Comparison of ENCODE assay signal across 14 cellular contexts in genomic region chr19:11495885-11496284, GRCh38. TPM values are rescaled to one million over a fixed set of nuclear protein-coding genes. Genes with fewer than 3 reads are reported as not detected.
DNase-seq lines count a peak whose midpoint lies in the region; ATAC-seq and TF ChIP-seq lines count a peak whose summit lies in the region.
"Had no signal": no experiment of that assay in that cellular context is flagged by ENCODE, and none has a peak within 500 bp of the region (broad histone marks: within the 10 kb centered on the region; RNA-seq: fewer than 3 reads in every experiment).

No MANE protein-coding gene starts in this region.

- CTCF ChIA-PET in SK-N-SH (lab: Yijun Ruan, JAX) (interaction anchor here (0.6 to 5.0 kb wide), 13 partner anchors 10 to 92 kb away, joined by 3 to 57 read pairs (median 4); partner anchors contain the start of genes ELAVL3 and ZNF653), RWPE1 (lab: Yijun Ruan, JAX) (interaction anchor here (1.0 kb wide), 1 partner anchor 13 kb away, joined by 4 read pairs; no protein-coding TSS in a partner anchor)

- TF ChIP-seq CTCF in SK-N-SH (IDR thresholded peaks at IDR 0.05) (no peak), RWPE1 (conservative IDR thresholded peaks at IDR 0.05; ENCODE audit: low read depth) (no peak), dorsolateral prefrontal cortex (IDR thresholded peaks at IDR 0.05 in 54 of 56, conservative IDR thresholded peaks at IDR 0.05 in 2 of 56; ENCODE audit: low read depth in 1 of 56, partially characterized antibody in 56 of 56) (no peak), omental fat pad (IDR thresholded peaks at IDR 0.05) (no peak)

- H3K27me3 ChIP-seq in SK-N-SH (ENCODE audit: insufficient read depth) (no peaks in the 10 kb centered on the region), dorsolateral prefrontal cortex (no peaks in the 10 kb centered on the region)

- no peaks in the 10 kb centered on the region for H3K9me2 ChIP-seq in SK-N-SH

- H3K9ac ChIP-seq in SK-N-SH, result no peak overlapping the region

- H3F3A ChIP-seq in SK-N-SH (replicated peaks; ENCODE audit: insufficient read depth), result no peaks in the 10 kb centered on the region

- no peak overlapping the region for H3K4me3 ChIP-seq in SK-N-SH (ENCODE audit: low read depth in 2 of 2, low read length in 1 of 2)
- H3K4me3 ChIP-seq in dorsolateral prefrontal cortex, result no peak overlapping the region

- no peak overlapping the region for H3K4me2 ChIP-seq in SK-N-SH

- H4K20me1 ChIP-seq in SK-N-SH (ENCODE audit: insufficient read depth), result peaks cover 8% of the 10 kb centered on the region; the same call in 1 of the 2 replicates

- H3K27ac ChIP-seq in SK-N-SH (ENCODE audit: low read depth in 2 of 2, low read length in 1 of 2) (no peak overlapping the region), RWPE1 (peak overlapping the region; percentile 23), dorsolateral prefrontal cortex (peak overlapping the region in 49 of 59 donors; percentile 1 to 88 (median 63))
- H3K27ac ChIP-seq: 22Rv1 had no signal

- H3K9me3 ChIP-seq in SK-N-SH, result no peaks in the 10 kb centered on the region

- ATAC-seq in SK-N-SH treated with all-trans-retinoic acid at 6 μM for 48 hours, result no peak
- ATAC-seq in omental fat pad (ENCODE audit: low FRiP score), result peak; percentile 9
- no peak for ATAC-seq in GM19397 (IDR thresholded peaks at IDR 0.05; ENCODE audit: unreplicated experiment)

- no peak for TF ChIP-seq EP300 in SK-N-SH (IDR thresholded peaks at IDR 0.05; ENCODE audit: borderline replicate concordance in 1 of 2, low read depth in 1 of 2, low read length in 1 of 2)

- peaks cover 0 to 10% of the 10 kb centered on the region in 2 experiments for H3K36me3 ChIP-seq in SK-N-SH (replicated peaks in 1 of 2; ENCODE audit: control insufficient read depth in 1 of 2, insufficient read depth in 2 of 2, low read length in 1 of 2)

- no peak overlapping the region for H2AFZ ChIP-seq in SK-N-SH (ENCODE audit: low read depth)

- peaks cover 0 to 3% of the 10 kb centered on the region in 2 experiments; a peak in 1 of 4 replicates for H3K4me1 ChIP-seq in SK-N-SH (ENCODE audit: control insufficient read depth in 1 of 2, insufficient read depth in 2 of 2, low read depth in 1 of 2, low read length in 1 of 2)

- TF ChIP-seq RAD21 in SK-N-SH (IDR thresholded peaks at IDR 0.05; ENCODE audit: low read length), result no peak

- WGBS in SK-N-SH (ENCODE audit: low lambda C conversion rate), result 96% methylated on average over 13 of the region's 22 CpGs

- in situ Hi-C loops in KBM-7 (cut with MboI; ENCODE audit: low pct_unique_long_range_greater_than_20kb, low sequenced_read_pairs), result no loop called here

- intact Hi-C loops in dorsolateral prefrontal cortex (cut with DNase I), result loop anchor here in 1 of 2 donors (5.0 kb wide), 1 partner anchor 91 kb away; no protein-coding TSS in a partner anchor

- H3K79me2 ChIP-seq in SK-N-SH (ENCODE audit: insufficient read depth), result no peaks in the 10 kb centered on the region

- DNase-seq in SK-N-SH, result peak; percentile 12
- no peak for DNase-seq in RWPE1 (ENCODE audit: low spot score)
- no peak for DNase-seq in dorsolateral prefrontal cortex
- DNase-seq in omental fat pad (ENCODE audit: low spot score), result no peak
- no peak for DNase-seq in DMS153 treated with DMSO at 0.1 percent for 48 hours (lab: John Stamatoyannopoulos, UW; ENCODE audit: unreplicated experiment)
- no peak for DNase-seq in KBM-7
- DNase-seq: GF-D8 had no signal

- POLR2A ChIA-PET in SK-N-SH (lab: Yijun Ruan, JAX), result no interaction called here
- POLR2A ChIA-PET in RWPE1 (lab: Yijun Ruan, JAX; ENCODE audit: low non-redundant PET), result no interaction called here

TF ChIP-seq in SK-N-SH, 30 proteins besides CTCF, POLR2A, EP300 and RAD21 (continues in another document):
- no peak for TF ChIP-seq TCF12 (IDR thresholded peaks at IDR 0.05)
- TF ChIP-seq FOSL2 (IDR thresholded peaks at IDR 0.05; ENCODE audit: borderline replicate concordance, low read depth), result no peak
- TF ChIP-seq SMC3 (IDR thresholded peaks at IDR 0.05; ENCODE audit: low read depth, low read length), result no peak
- no peak for TF ChIP-seq USF2 (IDR thresholded peaks at IDR 0.05; ENCODE audit: borderline replicate concordance, low read depth, low read length)
- no peak for TF ChIP-seq GABPA (IDR thresholded peaks at IDR 0.05; ENCODE audit: low read depth)
- no peak for TF ChIP-seq MAX (IDR thresholded peaks at IDR 0.05; ENCODE audit: low read depth)
- TF ChIP-seq IRF3 (IDR thresholded peaks at IDR 0.05; ENCODE audit: low read depth, low read length), result no peak
- TF ChIP-seq POLR2AphosphoS5 (IDR thresholded peaks at IDR 0.05; ENCODE audit: low read depth, low read length), result no peak
- no peak for TF ChIP-seq TAF1 (IDR thresholded peaks at IDR 0.05; ENCODE audit: borderline replicate concordance, low read depth, low read length)

TF ChIP-seq in SK-N-SH treated with all-trans-retinoic acid at 6 μM for 48 hours, 23 proteins besides CTCF, POLR2A, EP300 and RAD21 (continues in another document):
- TF ChIP-seq BACH2 (CRISPR knock-in tag; IDR thresholded peaks at IDR 0.05; ENCODE audit: borderline replicate concordance) (no peak), PPARA (CRISPR knock-in tag; IDR thresholded peaks at IDR 0.05; ENCODE audit: borderline replicate concordance) (no peak), TSHZ2 (CRISPR knock-in tag; IDR thresholded peaks at IDR 0.05) (no peak), PATZ1 (CRISPR knock-in tag; IDR thresholded peaks at IDR 0.05; ENCODE audit: borderline replicate concordance) (no peak), RARB (CRISPR knock-in tag; IDR thresholded peaks at IDR 0.05) (no peak), OSR1 (CRISPR knock-in tag; IDR thresholded peaks at IDR 0.05) (no peak), ESRRG (CRISPR knock-in tag; IDR thresholded peaks at IDR 0.05) (no peak), ARNTL (CRISPR knock-in tag; IDR thresholded peaks at IDR 0.05; ENCODE audit: borderline replicate concordance, low read depth) (no peak), ZC3H10 (CRISPR knock-in tag; IDR thresholded peaks at IDR 0.05) (no peak)

RNA-seq across cellular contexts. Expression of gene ZNF653, which starts 9.8 kb away (rescaled TPM):
- polyA plus RNA-seq in SK-N-SH (2012; rRNA removed), result 14.5 and 14.7 TPM in 2 replicates
- 7.2 and 10.5 TPM in 2 replicates for polyA plus RNA-seq in SK-N-SH (2012; cell fraction: cytosol; rRNA removed)
- 41.9 and 44.2 TPM in 2 replicates for polyA plus RNA-seq in SK-N-SH (2012; cell fraction: nucleus; rRNA removed)
- total RNA-seq in dorsolateral prefrontal cortex (10 to 100 TPM; 10.4 to 33.2 (median 19.5) TPM), omental fat pad (1 to 10 TPM; 3.3 to 8.4 (median 5.3) TPM)

RNA-seq across cellular contexts. Expression of gene ELAVL3, which starts 15.0 kb away (rescaled TPM):
- 0.48 and 0.68 TPM in 2 replicates for polyA plus RNA-seq in SK-N-SH (2012; rRNA removed)
- 0.67 and 1.5 TPM in 2 replicates for polyA plus RNA-seq in SK-N-SH (2012; cell fraction: cytosol; rRNA removed)
- 1.0 and 1.6 TPM in 2 replicates for polyA plus RNA-seq in SK-N-SH (2012; cell fraction: nucleus; rRNA removed)
- total RNA-seq in dorsolateral prefrontal cortex, result 100 to 1,000 TPM; 121 to 226 (median 173) TPM
- total RNA-seq in omental fat pad, result not detected
- total RNA-seq: HT1080 had no signal
- polyA plus RNA-seq: BJ, CD14-positive monocyte had no signal

RNA-seq across cellular contexts. Expression of gene ECSIT, which starts 33.0 kb away (rescaled TPM):
- 35.6 and 43.8 TPM in 2 replicates for polyA plus RNA-seq in SK-N-SH (2012; rRNA removed)
- polyA plus RNA-seq in SK-N-SH (2012; cell fraction: cytosol; rRNA removed), result 20.7 and 27.9 TPM in 2 replicates
- polyA plus RNA-seq in SK-N-SH (2012; cell fraction: nucleus; rRNA removed), result 72.2 and 94.5 TPM in 2 replicates
- total RNA-seq in dorsolateral prefrontal cortex, result 10 to 100 TPM; 46.5 to 84.8 (median 66.3) TPM
- total RNA-seq in omental fat pad, result 10 to 100 TPM; 25.0 to 63.1 (median 33.2) TPM

RNA-seq across cellular contexts. Expression of gene CNN1, which starts 42.8 kb away (rescaled TPM):
- 4.6 and 6.6 TPM in 2 replicates for polyA plus RNA-seq in SK-N-SH (2012; rRNA removed)
- polyA plus RNA-seq in SK-N-SH (2012; cell fraction: cytosol; rRNA removed), result 5.3 and 5.7 TPM in 2 replicates
- polyA plus RNA-seq in SK-N-SH (2012; cell fraction: nucleus; rRNA removed), result 5.1 and 5.9 TPM in 2 replicates
- total RNA-seq in dorsolateral prefrontal cortex (10 to 100 TPM in 31 of 120 experiments, 1 to 10 TPM in 89; 1.4 to 77.3 (median 6.5) TPM), omental fat pad (10 to 100 TPM in 2 of 4 donors, 1 to 10 TPM in 2; 6.4 to 43.8 (median 14.5) TPM)
- total RNA-seq: CD8-positive, alpha-beta T cell had no signal
- polyA plus RNA-seq: CD14-positive monocyte had no signal

Comparison
In these comparisons a context has a peak if more than half of its experiments do, and no peak if none do; other contexts are left out.
1. H3K27ac ChIP-seq: peak in RWPE1 (single experiment) and dorsolateral prefrontal cortex (49 of 59); none in SK-N-SH (0 of 2).
2. RNA of gene ELAVL3, which starts 15.0 kb away (total RNA-seq): 121 to 226 TPM in dorsolateral prefrontal cortex; not detected in omental fat pad; every median in the first group is over 100 times any median in the second.